Comparison of ENCODE assay signal across 18 cellular contexts in genomic region chr10:109593686-109594085, GRCh38.
A peak's percentile ranks its signal among the peaks of the same experiment; 100 is the strongest.
DNase-seq lines count a peak whose midpoint lies in the region; ATAC-seq and TF ChIP-seq lines count a peak whose summit lies in the region.
"Had no signal": no experiment of that assay in that cellular context is flagged by ENCODE, and none has a peak within 500 bp of the region (broad histone marks: within the 10 kb centered on the region; RNA-seq: fewer than 3 reads in every experiment).

No MANE protein-coding gene starts in this region.

- H3K4me3 ChIP-seq in GM23248 (no peak overlapping the region), PC-3 (ENCODE audit: low read length) (no peak overlapping the region), colonic mucosa (no peak overlapping the region), upper lobe of left lung (no peak overlapping the region)
- H3K4me3 ChIP-seq: BLaER1, HAP-1, K562, SJCRH30 had no signal

- no peaks in the 10 kb centered on the region for H3K79me2 ChIP-seq in GM23248 (ENCODE audit: insufficient read depth)
- no peaks in the 10 kb centered on the region for H3K79me2 ChIP-seq in PC-3 (ENCODE audit: low read length)

- H3K4me2 ChIP-seq in GM23248 (ENCODE audit: unreplicated experiment) (no peak overlapping the region), PC-3 (ENCODE audit: low read length) (no peak overlapping the region)
- H3K4me2 ChIP-seq: BLaER1 had no signal

- TF ChIP-seq POLR2A in upper lobe of left lung (IDR thresholded peaks at IDR 0.05): no peak

- CTCF ChIA-PET in PC-3 (lab: Charles Lee): no interaction called here

- ATAC-seq in PC-3: no peak
- no peak for ATAC-seq in upper lobe of left lung (ENCODE audit: low FRiP score in 2 of 2)
- ATAC-seq: K562 had no signal

- WGBS in GM23248 (ENCODE audit: low coverage in 1 of 2, low lambda C conversion rate in 2 of 2, missing lambda C conversion rate in 2 of 2), 2 experiments: 47 to 56% methylated on average over 4 of the region's 4 CpGs
- WGBS in upper lobe of left lung, 2 donors: 47 to 50% methylated on average over 2 to 3 of the region's 4 CpGs

- H2AFZ ChIP-seq in GM23248 (no peak overlapping the region), PC-3 (ENCODE audit: low read length) (no peak overlapping the region)

- in situ Hi-C loops in GM23248 (cut with MboI): no loop called here

- H3K4me1 ChIP-seq in GM23248 (ENCODE audit: insufficient read depth) (no peaks in the 10 kb centered on the region), PC-3 (ENCODE audit: insufficient read depth, low read length) (peaks cover 18% of the 10 kb centered on the region), colonic mucosa (no peaks in the 10 kb centered on the region), upper lobe of left lung (no peaks in the 10 kb centered on the region)
- H3K4me1 ChIP-seq: BLaER1, HAP-1, SJCRH30 had no signal

- no peak overlapping the region for H3K27ac ChIP-seq in GM23248
- no peak overlapping the region for H3K27ac ChIP-seq in PC-3 (ENCODE audit: low read length)
- H3K27ac ChIP-seq in colonic mucosa: no peak overlapping the region
- no peak overlapping the region for H3K27ac ChIP-seq in upper lobe of left lung
- H3K27ac ChIP-seq: 22Rv1, BLaER1, SJCRH30 had no signal

- H3F3A ChIP-seq in GM23248 (ENCODE audit: insufficient read depth) (no peaks in the 10 kb centered on the region), PC-3 (ENCODE audit: low read length, unreplicated experiment) (no peaks in the 10 kb centered on the region)

- no TSS peak for BruUV-seq in PC-3 (replicated peaks; lab: Mats Ljungman, UMichigan)

- peak; percentile 3 for DNase-seq in AG08396 (ENCODE audit: low spot score)
- DNase-seq in GM23248: peak; percentile 25
- DNase-seq in PC-3: peak; percentile 4
- peak; percentile 32 for DNase-seq in kidney tubule cell (ENCODE audit: low spot score)
- DNase-seq in HUDEP-2 (lab: John Stamatoyannopoulos, UW; ENCODE audit: unreplicated experiment in 76 of 76): no peak
- DNase-seq in colonic mucosa: no peak
- no peak for DNase-seq in NCI-H146 (lab: John Stamatoyannopoulos, UW)
- DNase-seq in upper lobe of left lung: no peak
- DNase-seq: Calu3, DMS53, NCI-H1417 treated with DMSO at 0.1 percent for 48 hours, NCI-H1930, NCI-H526 had no signal

- H3K9me3 ChIP-seq in GM23248 (ENCODE audit: low read depth) (peaks cover 4% of the 10 kb centered on the region), PC-3 (ENCODE audit: low read length) (no peaks in the 10 kb centered on the region), colonic mucosa (no peaks in the 10 kb centered on the region), upper lobe of left lung (no peaks in the 10 kb centered on the region)
- H3K9me3 ChIP-seq: HAP-1, SJCRH30 had no signal

- H3K9me2 ChIP-seq in GM23248 (ENCODE audit: insufficient read depth): no peaks in the 10 kb centered on the region
- no peaks in the 10 kb centered on the region for H3K9me2 ChIP-seq in PC-3 (replicated peaks; ENCODE audit: low read length)

- no peak for TF ChIP-seq CTCF in PC-3 (conservative IDR thresholded peaks at IDR 0.05; ENCODE audit: low read depth, low read length)
- TF ChIP-seq CTCF in colonic mucosa (IDR thresholded peaks at IDR 0.05): no peak
- no peak for TF ChIP-seq CTCF in upper lobe of left lung (IDR thresholded peaks at IDR 0.05)

- H4K20me1 ChIP-seq in GM23248 (ENCODE audit: insufficient read depth): no peaks in the 10 kb centered on the region
- H4K20me1 ChIP-seq in PC-3 (ENCODE audit: low read length): no peaks in the 10 kb centered on the region
- H4K20me1 ChIP-seq: BLaER1 had no signal

- no peak overlapping the region for H3K9ac ChIP-seq in GM23248
- no peak overlapping the region for H3K9ac ChIP-seq in PC-3 (ENCODE audit: low read length)
- H3K9ac ChIP-seq in colonic mucosa (ENCODE audit: low read depth in 2 of 2, low read length in 2 of 2): no peak overlapping the region
- H3K9ac ChIP-seq: BLaER1 had no signal

- POLR2A ChIA-PET in PC-3 (lab: Charles Lee; ENCODE audit: unreplicated experiment): no interaction called here

- H3K36me3 ChIP-seq in GM23248 (ENCODE audit: low read depth): no peaks in the 10 kb centered on the region
- no peaks in the 10 kb centered on the region for H3K36me3 ChIP-seq in PC-3 (ENCODE audit: low read depth, low read length)
- H3K36me3 ChIP-seq in colonic mucosa: no peaks in the 10 kb centered on the region
- no peaks in the 10 kb centered on the region for H3K36me3 ChIP-seq in upper lobe of left lung
- H3K36me3 ChIP-seq: BLaER1, HAP-1, SJCRH30 had no signal

- no peak for TF ChIP-seq EP300 in upper lobe of left lung (IDR thresholded peaks at IDR 0.05)

- H3K27me3 ChIP-seq in GM23248 (replicated peaks; ENCODE audit: insufficient read depth) (no peaks in the 10 kb centered on the region), PC-3 (ENCODE audit: low read length) (no peaks in the 10 kb centered on the region), colonic mucosa (no peaks in the 10 kb centered on the region), upper lobe of left lung (no peaks in the 10 kb centered on the region)
- H3K27me3 ChIP-seq: BLaER1, SJCRH30 had no signal

- intact Hi-C loops in PC-3 (cut with micrococcal nuclease) (no loop called here), colonic mucosa (cut with DNase I) (no loop called here)

Comparison
In these comparisons a context has a peak if more than half of its experiments do, and no peak if none do; other contexts are left out.
1. DNase-seq: peak in AG08396 (single experiment), GM23248 (single experiment), PC-3 (single experiment) and kidney tubule cell (single experiment); none in HUDEP-2 (0 of 76), colonic mucosa (single experiment), NCI-H146 (single experiment) and upper lobe of left lung (0 of 2).